ENCODE assay signal across 17 cellular contexts in the genomic region with DNA sequence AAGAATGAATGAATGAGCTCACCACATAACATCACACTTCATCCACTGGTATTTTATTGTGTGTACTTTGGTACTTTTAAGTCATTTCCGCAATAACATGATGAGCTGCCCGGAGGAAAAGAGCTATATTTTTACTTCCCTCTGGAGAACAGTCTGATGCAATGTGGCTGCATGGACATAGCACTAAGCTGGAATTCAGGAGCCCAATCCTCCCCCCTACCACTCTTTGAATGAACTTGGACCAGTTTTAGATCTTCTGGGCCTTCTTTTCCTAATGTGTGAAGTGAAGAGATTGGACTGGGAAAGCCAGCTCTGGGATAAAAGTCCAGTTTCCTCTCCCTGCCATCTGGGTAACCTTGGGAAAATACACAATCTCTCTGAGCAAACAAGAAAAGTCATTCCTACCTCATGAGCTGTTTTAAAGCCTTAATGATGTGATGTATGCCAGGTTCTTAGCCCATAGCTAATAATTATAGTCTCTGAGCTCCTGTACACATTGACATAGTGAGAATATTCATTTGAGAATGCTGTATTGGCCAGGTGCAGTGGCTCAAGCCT.
A peak's percentile ranks its signal among the peaks of the same experiment; 100 is the strongest.
DNase-seq lines count a peak whose midpoint lies in the region; ATAC-seq, FAIRE-seq and TF ChIP-seq lines count a peak whose summit lies in the region.
"Had no signal": no experiment of that assay in that cellular context is flagged by ENCODE, and none has a peak within 500 bp of the region (broad histone marks: within the 10 kb centered on the region; RNA-seq: fewer than 3 reads in every experiment).

No MANE protein-coding gene starts in this region.

- H3K4me2 ChIP-seq in HepG2 (ENCODE audit: low read depth, low read length) = peak overlapping the region; percentile 19; the same call in 1 of the 2 replicates

- H3K4me3 ChIP-seq in body of pancreas (no peak overlapping the region), HepG2 (replicated peaks in 1 of 3; ENCODE audit: insufficient read depth in 1 of 3, low read depth in 2 of 3, low read length in 3 of 3) (no peak overlapping the region), thyroid gland (replicated peaks in 1 of 3) (no peak overlapping the region)
- H3K4me3 ChIP-seq: spleen had no signal

- CTCF ChIA-PET in HepG2 (lab: Yijun Ruan, JAX; ENCODE audit: low intra/inter-chr PET ratio, low total read pairs) = no interaction called here

- WGBS in body of pancreas, 2 donors = 80 to 96% methylated on average over 2 of the region's 2 CpGs
- WGBS in HepG2 (ENCODE audit: low lambda C conversion rate) = 0% methylated on average over 2 of the region's 2 CpGs
- WGBS in thyroid gland, 2 donors = 85 to 89% methylated on average over 2 of the region's 2 CpGs

- BruUV-seq in HepG2 (replicated peaks; lab: Mats Ljungman, UMichigan) = no TSS peak

- no peaks in the 10 kb centered on the region for H3K36me3 ChIP-seq in body of pancreas (replicated peaks in 1 of 2; ENCODE audit: insufficient read depth in 1 of 2, low read depth in 2 of 2)
- no peaks in the 10 kb centered on the region for H3K36me3 ChIP-seq in HepG2 (replicated peaks in 1 of 2; ENCODE audit: control insufficient read depth in 1 of 2, insufficient read depth in 2 of 2, low read length in 2 of 2)
- H3K36me3 ChIP-seq in thyroid gland = no peaks in the 10 kb centered on the region
- H3K36me3 ChIP-seq: spleen had no signal

- no peak overlapping the region for H3K9ac ChIP-seq in HepG2 (ENCODE audit: insufficient read depth, low read depth, low read length)
- H3K9ac ChIP-seq: SK-N-SH had no signal

- H3K79me2 ChIP-seq in HepG2 (ENCODE audit: insufficient read depth, low read length) = no peaks in the 10 kb centered on the region

- H2AFZ ChIP-seq in HepG2 (ENCODE audit: low read length) = no peak overlapping the region

- in situ Hi-C loops in HepG2 (cut with HindIII; ENCODE audit: extremely low pct_ligation_motif_present, low pct_unique_long_range_greater_than_20kb) = no loop called here

- POLR2A ChIA-PET in HepG2 (lab: Yijun Ruan, JAX) = interaction anchor here (0.7 to 1.0 kb wide), 2 partner anchors 22 to 616 kb away, joined by 3 read pairs; partner anchors contain the start of genes ITFG1 and PHKB

- peak; percentile 56 for FAIRE-seq in HepG2 (lab: Jason Lieb, UNC)
- FAIRE-seq: frontal cortex had no signal

- TF ChIP-seq POLR2A in body of pancreas (IDR thresholded peaks at IDR 0.05) (no peak), HepG2 (IDR thresholded peaks at IDR 0.05; ENCODE audit: insufficient read depth in 1 of 2, low read depth in 2 of 2, low read length in 2 of 2) (no peak), thyroid gland (IDR thresholded peaks at IDR 0.05) (no peak)

- H3K9me3 ChIP-seq in body of pancreas (no peaks in the 10 kb centered on the region), HepG2 (ENCODE audit: low read length) (no peaks in the 10 kb centered on the region), thyroid gland (no peaks in the 10 kb centered on the region)
- H3K9me3 ChIP-seq: SK-N-SH, spleen had no signal

- peak; percentile 21 for DNase-seq in AG08395 (ENCODE audit: low spot score)
- DNase-seq in NCI-H2081 treated with DMSO at 0.1 percent for 48 hours (lab: John Stamatoyannopoulos, UW) = peak; percentile 35
- DNase-seq in body of pancreas = peak in 3 of 4 donors; percentile 7 to 21 (median 21)
- DNase-seq in HepG2 (ENCODE audit: low spot score) = peak; percentile 93
- no peak for DNase-seq in activated T-cell treated with anti-CD3 and anti-CD28 coated beads, Interleukin-2, amount 50 U/mL, for 1 hour
- DNase-seq in thyroid gland = no peak
- DNase-seq: CD4-positive, alpha-beta T cell; DMS53; NCI-H1930; NCI-H510A treated with DMSO at 0.1 percent for 48 hours; SK-N-SH; spleen; T-helper 9 cell; trophoblast cell had no signal

- TF ChIP-seq EP300 in HepG2 (IDR thresholded peaks at IDR 0.05; ENCODE audit: low read depth in 2 of 2, low read length in 2 of 2) (peak in 1 of 2 experiments; percentile 48; a peak in 2 of 4 replicates), HepG2 (CRISPR knock-in tag; IDR thresholded peaks at IDR 0.05; ENCODE audit: borderline replicate concordance) (no peak)

- H3K4me1 ChIP-seq in body of pancreas = peaks cover 17% of the 10 kb centered on the region
- peaks cover 23% of the 10 kb centered on the region for H3K4me1 ChIP-seq in HepG2 (ENCODE audit: insufficient read depth, low read length)
- H3K4me1 ChIP-seq in thyroid gland = no peaks in the 10 kb centered on the region
- H3K4me1 ChIP-seq: spleen had no signal

- no peaks in the 10 kb centered on the region for H3K27me3 ChIP-seq in body of pancreas
- H3K27me3 ChIP-seq in HepG2 (ENCODE audit: control insufficient read depth in 1 of 2, insufficient read depth in 2 of 2, low read length in 2 of 2) = no peaks in the 10 kb centered on the region; a peak in 2 of 5 replicates
- no peaks in the 10 kb centered on the region for H3K27me3 ChIP-seq in thyroid gland

- ATAC-seq in body of pancreas = peak; percentile 92
- peak; percentile 93 for ATAC-seq in HepG2
- ATAC-seq in GM18511 (IDR thresholded peaks at IDR 0.05; ENCODE audit: unreplicated experiment) = no peak
- ATAC-seq in GM21786 (IDR thresholded peaks at IDR 0.05; ENCODE audit: unreplicated experiment) = no peak

- no peaks in the 10 kb centered on the region for H4K20me1 ChIP-seq in HepG2 (ENCODE audit: insufficient read depth, low read length)

- intact Hi-C loops in body of pancreas (cut with DNase I) (no loop called here), HepG2 (cut with micrococcal nuclease; ENCODE audit: unreplicated experiment) (no loop called here), thyroid gland (cut with DNase I) (no loop called here)

- no peak for TF ChIP-seq RAD21 in HepG2 (CRISPR knock-in tag; IDR thresholded peaks at IDR 0.05)

- H3K27ac ChIP-seq in body of pancreas (peak overlapping the region; percentile 22 to 63 (median 45)), HepG2 (ENCODE audit: extremely low read length, insufficient read depth, low read length) (peak overlapping the region; percentile 22), thyroid gland (no peak overlapping the region)
- H3K27ac ChIP-seq: spleen had no signal

- TF ChIP-seq CTCF in body of pancreas (IDR thresholded peaks at IDR 0.05) (no peak), HepG2 (CRISPR knock-in tag; IDR thresholded peaks at IDR 0.05) (no peak), thyroid gland (IDR thresholded peaks at IDR 0.05) (no peak)

TF ChIP-seq in HepG2, 621 proteins besides CTCF, POLR2A, EP300 and RAD21 (continues in another document):
- TF ChIP-seq ZNF33A (CRISPR knock-in tag; IDR thresholded peaks at IDR 0.05; ENCODE audit: borderline replicate concordance) = no peak
- no peak for TF ChIP-seq ZNF256 (CRISPR knock-in tag; conservative IDR thresholded peaks at IDR 0.05)
- no peak for TF ChIP-seq FOXP1 (IDR thresholded peaks at IDR 0.05)
- TF ChIP-seq FOXP1 (CRISPR knock-in tag; IDR thresholded peaks at IDR 0.05) = 0 out of 2 replicates have a peak, but pooled peaks have one; percentile 23
- TF ChIP-seq MTA3 (CRISPR knock-in tag; IDR thresholded peaks at IDR 0.05) = no peak
- no peak for TF ChIP-seq SOX13 (IDR thresholded peaks at IDR 0.05)
- peak in 1 of 2 experiments; percentile 43; a peak in 1 of 4 replicates for TF ChIP-seq SOX13 (CRISPR knock-in tag; conservative IDR thresholded peaks at IDR 0.05 in 1 of 2, IDR thresholded peaks at IDR 0.05 in 1 of 2)
- no peak for TF ChIP-seq NRL (CRISPR knock-in tag; IDR thresholded peaks at IDR 0.05; ENCODE audit: borderline replicate concordance)
- TF ChIP-seq DNMT3B (CRISPR knock-in tag; conservative IDR thresholded peaks at IDR 0.05) = 0 out of 2 replicates have a peak, but pooled peaks have one; percentile 17
- TF ChIP-seq, protein P1, sequence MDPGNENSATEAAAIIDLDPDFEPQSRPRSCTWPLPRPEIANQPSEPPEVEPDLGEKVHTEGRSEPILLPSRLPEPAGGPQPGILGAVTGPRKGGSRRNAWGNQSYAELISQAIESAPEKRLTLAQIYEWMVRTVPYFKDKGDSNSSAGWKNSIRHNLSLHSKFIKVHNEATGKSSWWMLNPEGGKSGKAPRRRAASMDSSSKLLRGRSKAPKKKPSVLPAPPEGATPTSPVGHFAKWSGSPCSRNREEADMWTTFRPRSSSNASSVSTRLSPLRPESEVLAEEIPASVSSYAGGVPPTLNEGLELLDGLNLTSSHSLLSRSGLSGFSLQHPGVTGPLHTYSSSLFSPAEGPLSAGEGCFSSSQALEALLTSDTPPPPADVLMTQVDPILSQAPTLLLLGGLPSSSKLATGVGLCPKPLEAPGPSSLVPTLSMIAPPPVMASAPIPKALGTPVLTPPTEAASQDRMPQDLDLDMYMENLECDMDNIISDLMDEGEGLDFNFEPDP (CRISPR knock-in tag; conservative IDR thresholded peaks at IDR 0.05) = no peak
- TF ChIP-seq ZNF329 (CRISPR knock-in tag; IDR thresholded peaks at IDR 0.05; ENCODE audit: low read depth) = no peak
- TF ChIP-seq, protein P2, sequence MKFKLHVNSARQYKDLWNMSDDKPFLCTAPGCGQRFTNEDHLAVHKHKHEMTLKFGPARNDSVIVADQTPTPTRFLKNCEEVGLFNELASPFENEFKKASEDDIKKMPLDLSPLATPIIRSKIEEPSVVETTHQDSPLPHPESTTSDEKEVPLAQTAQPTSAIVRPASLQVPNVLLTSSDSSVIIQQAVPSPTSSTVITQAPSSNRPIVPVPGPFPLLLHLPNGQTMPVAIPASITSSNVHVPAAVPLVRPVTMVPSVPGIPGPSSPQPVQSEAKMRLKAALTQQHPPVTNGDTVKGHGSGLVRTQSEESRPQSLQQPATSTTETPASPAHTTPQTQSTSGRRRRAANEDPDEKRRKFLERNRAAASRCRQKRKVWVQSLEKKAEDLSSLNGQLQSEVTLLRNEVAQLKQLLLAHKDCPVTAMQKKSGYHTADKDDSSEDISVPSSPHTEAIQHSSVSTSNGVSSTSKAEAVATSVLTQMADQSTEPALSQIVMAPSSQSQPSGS (CRISPR knock-in tag; IDR thresholded peaks at IDR 0.05) = 0 out of 2 replicates have a peak, but pooled peaks have one; percentile 44

Comparison
In these comparisons a context has a peak if more than half of its experiments do, and no peak if none do; other contexts are left out.
1. DNase-seq: peak in AG08395 (single experiment), NCI-H2081 treated with DMSO at 0.1 percent for 48 hours (single experiment), body of pancreas (3 of 4) and HepG2 (single experiment); none in activated T-cell treated with anti-CD3 and anti-CD28 coated beads, Interleukin-2, amount 50 U/mL, for 1 hour (single experiment) and thyroid gland (0 of 2).
2. ATAC-seq: peak in body of pancreas (single experiment) and HepG2 (single experiment); none in GM18511 (single experiment) and GM21786 (single experiment).
3. H3K27ac ChIP-seq: peak in body of pancreas (4 of 4) and HepG2 (single experiment); none in thyroid gland (0 of 3).